27 cellular contexts compared by ENCODE assay signal in the genomic region with DNA sequence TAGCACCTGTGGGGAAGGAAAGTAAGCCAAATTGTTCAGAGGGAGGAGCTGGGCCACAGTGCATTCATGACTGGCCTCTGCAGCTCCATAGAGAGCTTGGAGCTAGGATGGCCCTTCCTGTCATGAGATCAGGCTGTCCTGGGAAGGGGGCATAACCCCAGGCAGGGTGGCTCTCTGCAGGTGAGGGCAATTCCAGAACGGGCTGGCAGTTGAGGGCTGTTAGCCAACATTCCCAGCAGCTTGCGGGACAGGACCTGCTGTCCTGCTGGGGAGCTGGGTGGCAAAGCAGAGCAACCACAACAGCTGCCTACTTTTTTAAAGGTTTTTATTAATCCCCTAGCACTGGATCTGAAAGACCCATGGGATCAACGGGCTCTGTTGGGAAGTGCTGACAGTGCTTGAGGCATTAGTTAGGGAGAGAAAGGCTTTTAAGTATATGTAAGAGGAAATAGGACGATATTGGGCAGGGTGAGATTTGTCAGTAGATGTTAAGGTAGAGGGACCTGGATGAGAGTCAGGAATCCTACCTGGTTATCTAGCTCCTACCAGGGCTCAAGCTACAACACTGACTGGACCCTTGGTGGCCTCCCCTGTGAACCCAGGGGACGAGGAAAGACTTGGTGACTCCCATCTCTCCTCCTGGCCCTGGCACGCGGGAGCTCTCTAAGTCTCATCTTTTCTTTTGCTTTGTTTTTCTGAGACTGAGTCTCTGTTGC.
A peak's percentile ranks its signal among the peaks of the same experiment; 100 is the strongest.
DNase-seq lines count a peak whose midpoint lies in the region; ATAC-seq, FAIRE-seq and TF ChIP-seq lines count a peak whose summit lies in the region.
"Had no signal": no experiment of that assay in that cellular context is flagged by ENCODE, and none has a peak within 500 bp of the region (broad histone marks: within the 10 kb centered on the region; RNA-seq: fewer than 3 reads in every experiment).

No MANE protein-coding gene starts in this region.

- H3K27me3 ChIP-seq in heart left ventricle (no peaks in the 10 kb centered on the region), pancreas (no peaks in the 10 kb centered on the region), esophagus squamous epithelium (no peaks in the 10 kb centered on the region)
- H3K27me3 ChIP-seq: upper lobe of left lung had no signal

- FAIRE-seq in pancreas (lab: Jason Lieb, UNC), result no peak
- FAIRE-seq: astrocyte, small intestine had no signal

- TF ChIP-seq POLR2A in heart left ventricle (IDR thresholded peaks at IDR 0.05) (no peak), esophagus squamous epithelium (IDR thresholded peaks at IDR 0.05) (no peak)

- TF ChIP-seq CTCF in LNCaP clone FGC (IDR thresholded peaks at IDR 0.05; ENCODE audit: control insufficient read depth, extremely low read depth, insufficient read depth) (no peak), heart left ventricle (IDR thresholded peaks at IDR 0.05) (no peak), pancreas (IDR thresholded peaks at IDR 0.05) (no peak), esophagus squamous epithelium (IDR thresholded peaks at IDR 0.05) (no peak)

- H3K4me3 ChIP-seq in LNCaP clone FGC (ENCODE audit: low read depth, low read length), result no peak overlapping the region
- H3K4me3 ChIP-seq in heart left ventricle, result no peak overlapping the region
- H3K4me3 ChIP-seq in pancreas, result no peak overlapping the region
- no peak overlapping the region for H3K4me3 ChIP-seq in esophagus squamous epithelium
- H3K4me3 ChIP-seq: upper lobe of left lung had no signal

- ATAC-seq in heart left ventricle, result peak; percentile 61 to 87 (median 62)
- peak in 3 of 4 donors; percentile 24 to 55 (median 44) for ATAC-seq in pancreas
- no peak for ATAC-seq in HG03175 (IDR thresholded peaks at IDR 0.05; ENCODE audit: unreplicated experiment)
- ATAC-seq: activated CD8-positive, alpha-beta memory T cell treated with anti-CD3 and anti-CD28 coated beads, Interleukin-2, amount 10 ng/mL, durations not matched to agents 7 days and 5 days; activated T-cell treated with anti-CD3 and anti-CD28 coated beads, Interleukin-2, amount 50 U/mL, for 4 hours; naive thymus-derived CD8-positive, alpha-beta T cell; stimulated activated naive B cell treated with anti-CD40 and anti-IgM and Interleukin-4, amounts not matched to agents 10 μg/mL and 1 μg/mL and 100 μg/mL, for 72 hours had no signal

- H3K4me1 ChIP-seq in heart left ventricle (peaks cover 0 to 8% (median 0%) of the 10 kb centered on the region in 12 donors), pancreas (no peaks in the 10 kb centered on the region), esophagus squamous epithelium (peaks cover 0 to 14% (median 10%) of the 10 kb centered on the region in 3 donors)
- H3K4me1 ChIP-seq: upper lobe of left lung had no signal

- WGBS in heart left ventricle, 4 donors, result 74 to 85% (median 78%) methylated on average over 7 of the region's 7 CpGs
- WGBS in pancreas, 2 donors, result 56 to 60% methylated on average over 7 of the region's 7 CpGs
- 69 to 71% methylated on average over 6 to 7 of the region's 7 CpGs for WGBS in esophagus squamous epithelium, 2 donors

- H3K36me3 ChIP-seq in heart left ventricle, result no peaks in the 10 kb centered on the region
- H3K36me3 ChIP-seq in pancreas, result no peaks in the 10 kb centered on the region
- H3K36me3 ChIP-seq in esophagus squamous epithelium, result no peaks in the 10 kb centered on the region
- H3K36me3 ChIP-seq: upper lobe of left lung had no signal

- peaks cover 0 to 11% (median 0%) of the 10 kb centered on the region in 12 donors for H3K9me3 ChIP-seq in heart left ventricle
- H3K9me3 ChIP-seq in pancreas, result no peaks in the 10 kb centered on the region
- no peaks in the 10 kb centered on the region for H3K9me3 ChIP-seq in esophagus squamous epithelium
- H3K9me3 ChIP-seq: upper lobe of left lung had no signal

- intact Hi-C loops in heart left ventricle (cut with DNase I), result no loop called here
- intact Hi-C loops in pancreas (cut with DNase I), result no loop called here
- intact Hi-C loops in esophagus squamous epithelium (cut with DNase I), result no loop called here

- H3K27ac ChIP-seq in heart left ventricle (no peak overlapping the region), pancreas (no peak overlapping the region), esophagus squamous epithelium (no peak overlapping the region)
- H3K27ac ChIP-seq: upper lobe of left lung had no signal

- peak; percentile 12 for DNase-seq in NCI-H1694 treated with DMSO at 0.1 percent for 48 hours (lab: John Stamatoyannopoulos, UW)
- no peak for DNase-seq in NCI-H1694 (lab: John Stamatoyannopoulos, UW)
- DNase-seq in LNCaP clone FGC (ENCODE audit: low read depth), result peak; percentile 65
- peak in 2 of 5 donors; percentile 41 to 49 for DNase-seq in heart left ventricle
- no peak for DNase-seq in pancreas
- DNase-seq in esophagus squamous epithelium (lab: John Stamatoyannopoulos, UW), result no peak
- no peak for DNase-seq in NCI-H1105 treated with DMSO at 0.1 percent for 48 hours (lab: John Stamatoyannopoulos, UW)
- DNase-seq: activated B cell treated with CpG ODN at 0.5 μM for 24 hours; activated CD4-positive, alpha-beta T cell treated with anti-CD3 and anti-CD28 coated beads, Interleukin-2, amount 10 ng/mL, durations not matched to agents 7 days and 5 days; activated CD8-positive, alpha-beta memory T cell treated with anti-CD3 and anti-CD28 coated beads, Interleukin-2, amount 10 ng/mL, durations not matched to agents 7 days and 5 days; activated gamma-delta T cell treated with Interleukin-2 at 50 U/mL for 16 hours; activated naive CD8-positive, alpha-beta T cell treated with anti-CD3 and anti-CD28 coated beads, Interleukin-2, amount 10 ng/mL, durations not matched to agents 7 days and 5 days; activated T-cell treated with anti-CD3 and anti-CD28 coated beads, Interleukin-2, amount 50 U/mL, for 4 hours; erythroblast; glutamatergic neuron; KG1; naive thymus-derived CD8-positive, alpha-beta T cell; NCI-H2081; NCI-H2227 treated with DMSO at 0.1 percent for 48 hours; NCI-H526; occipital lobe; SK-N-SH; small intestine; stimulated activated naive B cell treated with anti-CD40 and anti-IgM and Interleukin-4, amounts not matched to agents 10 μg/mL and 1 μg/mL and 100 μg/mL, for 72 hours; upper lobe of left lung had no signal

Comparison
In these comparisons a context has a peak if more than half of its experiments do, and no peak if none do; other contexts are left out.
1. DNase-seq: peak in NCI-H1694 treated with DMSO at 0.1 percent for 48 hours (single experiment) and LNCaP clone FGC (single experiment); none in NCI-H1694 (single experiment), pancreas (0 of 6), esophagus squamous epithelium (single experiment) and NCI-H1105 treated with DMSO at 0.1 percent for 48 hours (single experiment).